ENCODE assay signal across 1 cellular context in genomic region chr16:70454221-70455034, GRCh38.
TF ChIP-seq lines count a peak whose summit lies in the region.

Gene FCSK, plus strand, starts transcription at chr16:70454595. Its CDS starts 8,596 bp downstream, at chr16:70463191.

TF ChIP-seq in HepG2, 621 proteins besides CTCF, POLR2A, EP300 and RAD21 (continued from another document and continues in another):
- TF ChIP-seq TIGD3 (CRISPR knock-in tag; IDR thresholded peaks at IDR 0.05; ENCODE audit: borderline replicate concordance) (no peak), HMGXB4 (CRISPR knock-in tag; IDR thresholded peaks at IDR 0.05; ENCODE audit: borderline replicate concordance in 1 of 2, low read depth in 1 of 2) (peak; percentile 88 to 90), ZNF780A (CRISPR knock-in tag; IDR thresholded peaks at IDR 0.05) (no peak), GATA4 (IDR thresholded peaks at IDR 0.05; ENCODE audit: borderline replicate concordance, low read depth) (no peak), HNRNPL (IDR thresholded peaks at IDR 0.05; ENCODE audit: low read depth, low read length) (no peak), KMT2B (CRISPR knock-in tag; IDR thresholded peaks at IDR 0.05) (peak; percentile 80), TFDP1 (CRISPR knock-in tag; IDR thresholded peaks at IDR 0.05; ENCODE audit: borderline replicate concordance) (peak; percentile 74; the same call in 1 of the 2 replicates), ZNF737 (CRISPR knock-in tag; IDR thresholded peaks at IDR 0.05; ENCODE audit: borderline replicate concordance) (no peak; the same call in 1 of the 2 replicates), MTF2 (CRISPR knock-in tag; IDR thresholded peaks at IDR 0.05; ENCODE audit: borderline replicate concordance) (no peak), RXRA (CRISPR knock-in tag; IDR thresholded peaks at IDR 0.05) (peak; percentile 82; the same call in 1 of the 2 replicates), SRSF1 (optimal IDR thresholded peaks at IDR 0.05; ENCODE audit: low read depth, low read length) (peak; percentile 94), ZNF556 (CRISPR knock-in tag; IDR thresholded peaks at IDR 0.05; ENCODE audit: borderline replicate concordance) (no peak; the same call in 1 of the 2 replicates), KDM2A (CRISPR knock-in tag; IDR thresholded peaks at IDR 0.05; ENCODE audit: borderline replicate concordance, low read depth) (peak; percentile 93), ZNF605 (CRISPR knock-in tag; IDR thresholded peaks at IDR 0.05) (peak; percentile 94), MNT (IDR thresholded peaks at IDR 0.05) (no peak), IKZF4 (CRISPR knock-in tag; IDR thresholded peaks at IDR 0.05; ENCODE audit: borderline replicate concordance, low read depth, not compliant biosample characterization) (peak; percentile 92), IRF2 (CRISPR knock-in tag; IDR thresholded peaks at IDR 0.05) (no peak), ZBTB42 (CRISPR knock-in tag; IDR thresholded peaks at IDR 0.05) (peak; percentile 92), ZNF75D (CRISPR knock-in tag; IDR thresholded peaks at IDR 0.05; ENCODE audit: borderline replicate concordance) (no peak), ZNF570 (CRISPR knock-in tag; IDR thresholded peaks at IDR 0.05; ENCODE audit: borderline replicate concordance) (no peak; the same call in 1 of the 2 replicates), ZBTB2 (CRISPR knock-in tag; IDR thresholded peaks at IDR 0.05; ENCODE audit: low read depth) (peak; percentile 72; the same call in 1 of the 2 replicates), MYPOP (CRISPR knock-in tag; IDR thresholded peaks at IDR 0.05) (peak; percentile 94), BCL3 (CRISPR knock-in tag; IDR thresholded peaks at IDR 0.05) (peak; percentile 79; the same call in 1 of the 2 replicates), MIER2 (CRISPR knock-in tag; IDR thresholded peaks at IDR 0.05) (no peak; the same call in 1 of the 2 replicates), ZSCAN22 (CRISPR knock-in tag; IDR thresholded peaks at IDR 0.05) (no peak), ZNF232 (CRISPR knock-in tag; IDR thresholded peaks at IDR 0.05; ENCODE audit: borderline replicate concordance) (0 out of 2 replicates have a peak, but pooled peaks have one; percentile 68), ZNF678 (CRISPR knock-in tag; IDR thresholded peaks at IDR 0.05) (0 out of 2 replicates have a peak, but pooled peaks have one; percentile 62), ZKSCAN8 (CRISPR knock-in tag; IDR thresholded peaks at IDR 0.05; ENCODE audit: borderline replicate concordance) (peak; percentile 59; the same call in 1 of the 2 replicates), ZNF691 (CRISPR knock-in tag; IDR thresholded peaks at IDR 0.05; ENCODE audit: borderline replicate concordance, low read depth) (peak; percentile 77; the same call in 1 of the 2 replicates), TFE3 (CRISPR knock-in tag; IDR thresholded peaks at IDR 0.05) (peak; percentile 6; the same call in 1 of the 2 replicates), ZNF512B (CRISPR knock-in tag; IDR thresholded peaks at IDR 0.05; ENCODE audit: borderline replicate concordance) (no peak), GLI4 (CRISPR knock-in tag; IDR thresholded peaks at IDR 0.05; ENCODE audit: borderline replicate concordance) (no peak; the same call in none of the 2 replicates), GABPB1 (CRISPR knock-in tag; IDR thresholded peaks at IDR 0.05) (peak; percentile 92), ZNF331 (CRISPR knock-in tag; IDR thresholded peaks at IDR 0.05) (peak; percentile 59; the same call in 1 of the 2 replicates), DZIP1 (CRISPR knock-in tag; IDR thresholded peaks at IDR 0.05) (peak; percentile 85), SOX6 (IDR thresholded peaks at IDR 0.05) (no peak), SOX6 (CRISPR knock-in tag; IDR thresholded peaks at IDR 0.05) (peak; percentile 76), CSRNP2 (CRISPR knock-in tag; conservative IDR thresholded peaks at IDR 0.05; ENCODE audit: low read depth) (no peak)
